In genomic region chr1:154716614-154717372, GRCh38 we compare ENCODE assay signal across 20 cellular contexts.
DNase-seq lines count a peak whose midpoint lies in the region; ATAC-seq and TF ChIP-seq lines count a peak whose summit lies in the region.
"Had no signal": no experiment of that assay in that cellular context is flagged by ENCODE, and none has a peak within 500 bp of the region (broad histone marks: within the 10 kb centered on the region; RNA-seq: fewer than 3 reads in every experiment).

No MANE protein-coding gene starts in this region.

- no peak overlapping the region for H3K27ac Mint-ChIP-seq in progenitor cell of endocrine pancreas
- H3K27ac Mint-ChIP-seq: activated naive CD8-positive, alpha-beta T cell treated with anti-CD3 and anti-CD28 coated beads, Interleukin-2, amount 50 U/mL, for 24 hours; HFFc6 had no signal

- H3K36me3 Mint-ChIP-seq in progenitor cell of endocrine pancreas (ENCODE audit: insufficient read depth) = no peaks in the 10 kb centered on the region

- H3K9me3 ChIP-seq in heart right ventricle (no peaks in the 10 kb centered on the region), vagina (no peaks in the 10 kb centered on the region)
- H3K9me3 ChIP-seq: BLaER1 had no signal

- H3K4me1 Mint-ChIP-seq in progenitor cell of endocrine pancreas (ENCODE audit: low read depth) = peaks cover 20% of the 10 kb centered on the region

- H3K36me3 ChIP-seq in heart right ventricle (peaks cover 0 to 16% (median 0%) of the 10 kb centered on the region in 9 donors), vagina (no peaks in the 10 kb centered on the region)
- H3K36me3 ChIP-seq: BLaER1 had no signal

- TF ChIP-seq CTCF in heart right ventricle (IDR thresholded peaks at IDR 0.05) (peak in 4 of 9 donors; percentile 26 to 45 (median 30)), epithelial cell of proximal tubule (conservative IDR thresholded peaks at IDR 0.05; ENCODE audit: low read depth, low read length) (peak; percentile 6), vagina (IDR thresholded peaks at IDR 0.05) (no peak), progenitor cell of endocrine pancreas (IDR thresholded peaks at IDR 0.05; ENCODE audit: unreplicated experiment) (no peak)

- peaks cover 0 to 51% (median 19%) of the 10 kb centered on the region in 9 donors for H3K4me1 ChIP-seq in heart right ventricle
- H3K4me1 ChIP-seq in vagina = no peaks in the 10 kb centered on the region

- DNase-seq in heart right ventricle = no peak
- no peak for DNase-seq in Right ventricle myocardium inferior (ENCODE audit: missing footprints)
- no peak for DNase-seq in epithelial cell of proximal tubule (ENCODE audit: low read depth)
- DNase-seq in myocyte (ENCODE audit: low read depth) = peak; percentile 30
- no peak for DNase-seq in vagina (ENCODE audit: extremely low spot score in 2 of 2)
- no peak for DNase-seq in NCI-H1436 (lab: John Stamatoyannopoulos, UW)
- DNase-seq in progenitor cell of endocrine pancreas (ENCODE audit: low spot score, unreplicated experiment) = no peak
- DNase-seq: activated CD4-positive, alpha-beta T cell treated with anti-CD3 and anti-CD28 coated beads, Interleukin-2, amount 50 U/mL, for 4 hours; activated CD8-positive, alpha-beta memory T cell treated with anti-CD3 and anti-CD28 coated beads, Interleukin-2, amount 50 U/mL, for 48 hours; activated effector memory CD4-positive, alpha-beta T cell treated with anti-CD3 and anti-CD28 coated beads, Interleukin-2, amount 50 U/mL, for 16 hours; activated naive CD8-positive, alpha-beta T cell treated with anti-CD3 and anti-CD28 coated beads, Interleukin-2, amount 50 U/mL, for 24 hours; HFFc6; mesendoderm; NCI-H146; SHP77 treated with DMSO at 0.1 percent for 48 hours; T-helper 1 cell had no signal

- no peaks in the 10 kb centered on the region for H3K9me3 Mint-ChIP-seq in progenitor cell of endocrine pancreas (ENCODE audit: low read depth)
- H3K9me3 Mint-ChIP-seq: activated naive CD8-positive, alpha-beta T cell treated with anti-CD3 and anti-CD28 coated beads, Interleukin-2, amount 50 U/mL, for 24 hours; brain; HFFc6; neural crest cell had no signal

- H3K4me3 Mint-ChIP-seq in progenitor cell of endocrine pancreas (ENCODE audit: low read depth) = no peak overlapping the region
- H3K4me3 Mint-ChIP-seq: activated naive CD8-positive, alpha-beta T cell treated with anti-CD3 and anti-CD28 coated beads, Interleukin-2, amount 50 U/mL, for 24 hours; HFFc6; neural crest cell had no signal

- intact Hi-C loops in heart right ventricle (cut with DNase I) = no loop called here
- intact Hi-C loops in Right ventricle myocardium inferior (cut with DNase I) = no loop called here
- intact Hi-C loops in vagina (cut with DNase I) = no loop called here

- no peak overlapping the region for H3K4me3 ChIP-seq in heart right ventricle
- no peak overlapping the region for H3K4me3 ChIP-seq in epithelial cell of proximal tubule (ENCODE audit: low read depth, low read length)
- no peak overlapping the region for H3K4me3 ChIP-seq in vagina
- H3K4me3 ChIP-seq: BLaER1 had no signal

- ATAC-seq in heart right ventricle (peak in 5 of 8 donors; percentile 32 to 59 (median 42)), Right ventricle myocardium inferior (no peak), GM19328 (IDR thresholded peaks at IDR 0.05; ENCODE audit: unreplicated experiment) (no peak)

- H3K27ac ChIP-seq in heart right ventricle (peak overlapping the region in 2 of 10 donors; percentile 0 to 20), vagina (peak overlapping the region; percentile 12)
- H3K27ac ChIP-seq: BLaER1 had no signal

- WGBS in heart right ventricle, 2 donors = 61 to 75% methylated on average over 4 of the region's 4 CpGs

- TF ChIP-seq POLR2A in vagina (IDR thresholded peaks at IDR 0.05) = no peak

- H3K27me3 Mint-ChIP-seq in progenitor cell of endocrine pancreas = peaks cover 47% of the 10 kb centered on the region
- H3K27me3 Mint-ChIP-seq: brain had no signal

- H3K27me3 ChIP-seq in heart right ventricle (no peaks in the 10 kb centered on the region), vagina (no peaks in the 10 kb centered on the region)
- H3K27me3 ChIP-seq: BLaER1 had no signal

Comparison
In these comparisons a context has a peak if more than half of its experiments do, and no peak if none do; other contexts are left out.
1. ATAC-seq: peak in heart right ventricle (5 of 8); none in Right ventricle myocardium inferior (single experiment) and GM19328 (single experiment).